ENCODE assay signal across 8 cellular contexts in the genomic region with DNA sequence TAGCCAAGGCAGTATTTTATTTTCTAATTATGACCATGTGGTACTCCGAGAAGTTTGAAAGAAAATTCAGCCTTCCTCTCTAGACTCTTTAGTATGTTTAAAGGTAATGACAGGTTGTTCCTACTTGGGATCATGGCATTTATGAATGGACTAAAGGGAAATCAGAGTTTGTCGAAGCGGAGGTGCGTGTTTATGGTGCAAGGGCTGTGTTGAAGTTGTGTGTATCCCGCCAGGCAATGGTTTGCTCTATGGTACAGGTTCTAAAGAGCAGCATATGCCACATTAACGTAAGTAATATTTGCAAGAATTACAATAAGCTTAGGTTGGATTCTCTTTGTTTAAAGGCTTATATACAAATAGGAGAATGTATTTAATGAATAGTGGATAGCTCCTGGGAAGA. TPM values are rescaled to one million over a fixed set of nuclear protein-coding genes. Genes with fewer than 3 reads are reported as not detected.
DNase-seq lines count a peak whose midpoint lies in the region; ATAC-seq and TF ChIP-seq lines count a peak whose summit lies in the region.
"Had no signal": no experiment of that assay in that cellular context is flagged by ENCODE, and none has a peak within 500 bp of the region (broad histone marks: within the 10 kb centered on the region; RNA-seq: fewer than 3 reads in every experiment).

No MANE protein-coding gene starts in this region.

- H2AFZ ChIP-seq in smooth muscle cell (ENCODE audit: low read depth), result peak overlapping the region; percentile 79

- peak overlapping the region; percentile 89 for H3K4me2 ChIP-seq in smooth muscle cell

- H3K9me3 ChIP-seq in HAP-1, result no peaks in the 10 kb centered on the region
- no peaks in the 10 kb centered on the region for H3K9me3 ChIP-seq in SK-N-MC (ENCODE audit: low read depth, low read length)
- no peaks in the 10 kb centered on the region for H3K9me3 ChIP-seq in right atrium auricular region
- H3K9me3 ChIP-seq in smooth muscle cell (replicated peaks; ENCODE audit: low read depth), result no peaks in the 10 kb centered on the region
- H3K9me3 ChIP-seq: SJSA1 had no signal

- H3K36me3 ChIP-seq in HAP-1 (replicated peaks) (no peaks in the 10 kb centered on the region), SK-N-MC (ENCODE audit: insufficient read depth, low read length) (no peaks in the 10 kb centered on the region), right atrium auricular region (no peaks in the 10 kb centered on the region), smooth muscle cell (ENCODE audit: low read depth) (no peaks in the 10 kb centered on the region)
- H3K36me3 ChIP-seq: SJSA1 had no signal

- DNase-seq in HAP-1 (ENCODE audit: low spot score in 2 of 2) (peak; percentile 37 to 40), SK-N-MC (ENCODE audit: low read depth, low spot score) (no peak), right atrium auricular region (ENCODE audit: low spot score) (no peak), smooth muscle cell (lab: John Stamatoyannopoulos, UW; ENCODE audit: unreplicated experiment) (no peak), dermis blood vessel endothelial cell (no peak), KG1 (lab: John Stamatoyannopoulos, UW) (no peak)

- H3K4me3 ChIP-seq in HAP-1, result peak overlapping the region; percentile 45
- H3K4me3 ChIP-seq in SK-N-MC, result peak overlapping the region; percentile 89
- peak overlapping the region; percentile 40 to 56 for H3K4me3 ChIP-seq in right atrium auricular region
- peak overlapping the region; percentile 54 for H3K4me3 ChIP-seq in smooth muscle cell
- H3K4me3 ChIP-seq: SJSA1 had no signal

- H3K9ac ChIP-seq in SK-N-MC (ENCODE audit: insufficient read length) (peak overlapping the region; percentile 81), smooth muscle cell (ENCODE audit: low read depth) (no peak overlapping the region)

- no peak for ATAC-seq in GM21619 (IDR thresholded peaks at IDR 0.05; ENCODE audit: unreplicated experiment)

- H3F3A ChIP-seq in smooth muscle cell (ENCODE audit: low read depth), result no peaks in the 10 kb centered on the region

- in situ Hi-C loops in HAP-1 (cut with MboI; ENCODE audit: low sequenced_read_pairs), result loop anchor here (25.0 kb wide), 1 partner anchor 896 kb away; no protein-coding TSS in a partner anchor

- no peaks in the 10 kb centered on the region for H3K79me2 ChIP-seq in smooth muscle cell (ENCODE audit: low read depth)

- H3K4me1 ChIP-seq in HAP-1 (peaks cover 41% of the 10 kb centered on the region), right atrium auricular region (peaks cover 0 to 7% of the 10 kb centered on the region in 2 donors), smooth muscle cell (ENCODE audit: low read depth) (no peaks in the 10 kb centered on the region)

- 48% methylated on average over 6 of the region's 6 CpGs for WGBS in smooth muscle cell (ENCODE audit: low lambda C conversion rate)

- no peaks in the 10 kb centered on the region for H3K27me3 ChIP-seq in HAP-1 (ENCODE audit: low read depth)
- no peaks in the 10 kb centered on the region for H3K27me3 ChIP-seq in right atrium auricular region
- H3K27me3 ChIP-seq in smooth muscle cell (ENCODE audit: low read depth), result peaks cover 66% of the 10 kb centered on the region

- H4K20me1 ChIP-seq in smooth muscle cell (ENCODE audit: low read depth), result no peaks in the 10 kb centered on the region

- H3K27ac ChIP-seq in SK-N-MC, result peak overlapping the region; percentile 56
- no peak overlapping the region for H3K27ac ChIP-seq in right atrium auricular region
- H3K27ac ChIP-seq in smooth muscle cell (ENCODE audit: low read depth), result no peak overlapping the region
- H3K27ac ChIP-seq: SJSA1 had no signal

- no peak for TF ChIP-seq CTCF in right atrium auricular region (IDR thresholded peaks at IDR 0.05)
- TF ChIP-seq CTCF in smooth muscle cell (IDR thresholded peaks at IDR 0.05; ENCODE audit: borderline replicate concordance, insufficient read depth, poor library complexity, severe bottlenecking), result no peak

RNA-seq across cellular contexts. Expression of a gene that starts 0.7 kb away (rescaled TPM):
- 1 to 10 TPM; 5.3 to 5.4 TPM for total RNA-seq in right atrium auricular region
- total RNA-seq in smooth muscle cell, result 1.7 and 3.0 TPM in 2 replicates
- 0.33 and 0.62 TPM in 2 replicates for polyA plus RNA-seq in smooth muscle cell
- 0.14 TPM in 1 of 2 replicates, not detected in the other for total RNA-seq in dermis blood vessel endothelial cell

Comparison
In these comparisons a context has a peak if more than half of its experiments do, and no peak if none do; other contexts are left out.
1. DNase-seq: peak in HAP-1 (2 of 2); none in SK-N-MC (single experiment), right atrium auricular region (single experiment), smooth muscle cell (single experiment), dermis blood vessel endothelial cell (single experiment) and KG1 (single experiment).
2. Peak in every context shown above with its lines, with median percentiles within 50 percentile points of each other: H3K4me3 ChIP-seq.